In the genomic region with DNA sequence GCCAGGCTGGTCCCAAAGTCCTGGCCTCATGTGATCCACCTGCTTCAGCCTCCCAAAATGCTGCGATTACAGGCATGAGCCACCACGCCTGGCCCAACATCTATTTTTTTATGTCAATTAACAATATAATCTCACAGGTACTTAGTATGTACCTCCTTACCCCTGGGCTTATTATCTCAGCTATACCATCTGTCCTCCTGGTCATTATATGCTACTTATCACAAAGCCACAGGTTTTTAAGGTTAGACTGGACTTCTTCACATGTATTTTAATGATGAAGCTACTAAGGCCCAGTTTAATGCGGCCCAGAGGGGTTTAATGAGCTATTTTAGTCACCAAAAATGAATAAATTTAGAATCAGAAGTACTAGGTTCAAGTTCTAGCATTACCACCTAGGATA, we compare ENCODE assay signal across 15 cellular contexts. TPM values are rescaled to one million over a fixed set of nuclear protein-coding genes. Genes with fewer than 3 reads are reported as not detected.
DNase-seq lines count a peak whose midpoint lies in the region; ATAC-seq lines count a peak whose summit lies in the region.
"Had no signal": no experiment of that assay in that cellular context is flagged by ENCODE, and none has a peak within 500 bp of the region (broad histone marks: within the 10 kb centered on the region; RNA-seq: fewer than 3 reads in every experiment).

No MANE protein-coding gene starts in this region.

- H3K9me3 ChIP-seq in effector memory CD4-positive, alpha-beta T cell (ENCODE audit: control insufficient read depth, low read length), result no peaks in the 10 kb centered on the region
- H3K9me3 ChIP-seq: A549, HAP-1 had no signal

- H3K27ac Mint-ChIP-seq in activated CD4-positive, alpha-beta memory T cell treated with anti-CD3 and anti-CD28 coated beads, Interleukin-2, amount 10 ng/mL, durations not matched to agents 7 days and 5 days, result peak overlapping the region; percentile 42
- H3K27ac Mint-ChIP-seq in activated CD4-positive, alpha-beta memory T cell treated with anti-CD3 and anti-CD28 coated beads for 36 hours, result no peak overlapping the region
- H3K27ac Mint-ChIP-seq in activated T-helper 2 cell treated with anti-CD3 and anti-CD28 coated beads, Interferon-gamma antibody, Interleukin-2, Interleukin-4, amounts not matched to agents 10 μg/mL and 5 μg/mL and 100 μg/mL, durations not matched to agents 14 hours and 24 hours and 36 hours, result peak overlapping the region; percentile 60
- peak overlapping the region; percentile 31 for H3K27ac Mint-ChIP-seq in memory B cell
- H3K27ac Mint-ChIP-seq in naive thymus-derived CD8-positive, alpha-beta T cell, result peak overlapping the region in 1 of 10 donors; percentile 1

- H3K4me3 ChIP-seq in effector memory CD4-positive, alpha-beta T cell (ENCODE audit: insufficient read depth, low read depth, low read length, poor library complexity, severe bottlenecking), result no peak overlapping the region
- H3K4me3 ChIP-seq: A549 had no signal

- CTCF ChIA-PET in activated CD4-positive, alpha-beta memory T cell treated with anti-CD3 and anti-CD28 coated beads, Interleukin-2, amount 10 ng/mL, durations not matched to agents 7 days and 5 days (lab: Charles Lee), result interaction anchor here (0.7 to 2.1 kb wide), 4 partner anchors 11 to 1191 kb away, joined by 3 to 14 read pairs (median 5); partner anchors contain the start of gene ARL5B
- CTCF ChIA-PET in activated CD4-positive, alpha-beta memory T cell treated with anti-CD3 and anti-CD28 coated beads for 36 hours (lab: Charles Lee), result no interaction called here

- POLR2A ChIA-PET in activated CD4-positive, alpha-beta memory T cell treated with anti-CD3 and anti-CD28 coated beads, Interleukin-2, amount 10 ng/mL, durations not matched to agents 7 days and 5 days (lab: Charles Lee), result interaction anchor here (7.1 kb wide), 1 partner anchor 12 kb away, joined by 126 read pairs; the partner anchor contains the start of gene ARL5B
- POLR2A ChIA-PET in activated CD4-positive, alpha-beta memory T cell treated with anti-CD3 and anti-CD28 coated beads for 36 hours (lab: Charles Lee), result interaction anchor here (1.8 to 3.6 kb wide), 2 partner anchors 11 kb away, joined by 4 to 19 read pairs; partner anchors contain the start of gene ARL5B
- POLR2A ChIA-PET in naive thymus-derived CD8-positive, alpha-beta T cell (lab: Charles Lee), result no interaction called here

- no peaks in the 10 kb centered on the region for H3K4me1 ChIP-seq in effector memory CD4-positive, alpha-beta T cell (ENCODE audit: control insufficient read depth, insufficient read depth, low read length, poor library complexity, severe bottlenecking)

- intact Hi-C loops in activated CD4-positive, alpha-beta memory T cell treated with anti-CD3 and anti-CD28 coated beads for 36 hours (cut with micrococcal nuclease), result loop anchor here (2.0 kb wide), 1 partner anchor 147 kb away; no protein-coding TSS in a partner anchor
- intact Hi-C loops in activated T-helper 2 cell treated with anti-CD3 and anti-CD28 coated beads, Interferon-gamma antibody, Interleukin-2, Interleukin-4, amounts not matched to agents 10 μg/mL and 5 μg/mL and 100 μg/mL, durations not matched to agents 14 hours and 24 hours and 36 hours (cut with micrococcal nuclease), result no loop called here

- peaks cover 57% of the 10 kb centered on the region for H3K36me3 Mint-ChIP-seq in activated CD4-positive, alpha-beta memory T cell treated with anti-CD3 and anti-CD28 coated beads, Interleukin-2, amount 10 ng/mL, durations not matched to agents 7 days and 5 days (ENCODE audit: low read depth)
- peaks cover 12% of the 10 kb centered on the region for H3K36me3 Mint-ChIP-seq in activated CD4-positive, alpha-beta memory T cell treated with anti-CD3 and anti-CD28 coated beads for 36 hours
- peaks cover 28% of the 10 kb centered on the region for H3K36me3 Mint-ChIP-seq in activated T-helper 2 cell treated with anti-CD3 and anti-CD28 coated beads, Interferon-gamma antibody, Interleukin-2, Interleukin-4, amounts not matched to agents 10 μg/mL and 5 μg/mL and 100 μg/mL, durations not matched to agents 14 hours and 24 hours and 36 hours (ENCODE audit: low read depth)
- H3K36me3 Mint-ChIP-seq in memory B cell, result no peaks in the 10 kb centered on the region
- peaks cover 0 to 32% (median 10%) of the 10 kb centered on the region in 3 donors for H3K36me3 Mint-ChIP-seq in naive thymus-derived CD8-positive, alpha-beta T cell

- no peak for DNase-seq in activated CD4-positive, alpha-beta memory T cell treated with anti-CD3 and anti-CD28 coated beads, Interleukin-2, amount 10 ng/mL, durations not matched to agents 7 days and 5 days
- DNase-seq in activated CD4-positive, alpha-beta memory T cell treated with anti-CD3 and anti-CD28 coated beads for 36 hours, result no peak
- DNase-seq in NCI-H524 treated with DMSO at 0.1 percent for 48 hours (lab: John Stamatoyannopoulos, UW), result peak; percentile 9
- no peak for DNase-seq in activated T-helper 2 cell treated with anti-CD3 and anti-CD28 coated beads, Interferon-gamma antibody, Interleukin-2, Interleukin-4, amounts not matched to agents 10 μg/mL and 5 μg/mL and 100 μg/mL, durations not matched to agents 14 hours and 24 hours and 36 hours (ENCODE audit: low spot score)
- no peak for DNase-seq in memory B cell (ENCODE audit: low spot score in 2 of 2)
- DNase-seq in NCI-H1694 (lab: John Stamatoyannopoulos, UW), result no peak
- DNase-seq in naive thymus-derived CD8-positive, alpha-beta T cell, result no peak
- no peak for DNase-seq in effector memory CD4-positive, alpha-beta T cell
- DNase-seq: Calu3, MV-4-11, NCI-H1436, NCI-H2081 treated with DMSO at 0.1 percent for 48 hours had no signal

- H3K27me3 Mint-ChIP-seq in activated CD4-positive, alpha-beta memory T cell treated with anti-CD3 and anti-CD28 coated beads, Interleukin-2, amount 10 ng/mL, durations not matched to agents 7 days and 5 days, result no peaks in the 10 kb centered on the region
- no peaks in the 10 kb centered on the region for H3K27me3 Mint-ChIP-seq in activated CD4-positive, alpha-beta memory T cell treated with anti-CD3 and anti-CD28 coated beads for 36 hours
- H3K27me3 Mint-ChIP-seq in activated T-helper 2 cell treated with anti-CD3 and anti-CD28 coated beads, Interferon-gamma antibody, Interleukin-2, Interleukin-4, amounts not matched to agents 10 μg/mL and 5 μg/mL and 100 μg/mL, durations not matched to agents 14 hours and 24 hours and 36 hours (ENCODE audit: low read depth), result no peaks in the 10 kb centered on the region
- no peaks in the 10 kb centered on the region for H3K27me3 Mint-ChIP-seq in memory B cell
- H3K27me3 Mint-ChIP-seq in naive thymus-derived CD8-positive, alpha-beta T cell, result peaks cover 0 to 2% (median 0%) of the 10 kb centered on the region in 5 donors
- H3K27me3 Mint-ChIP-seq: IgD-negative memory B cell had no signal

- H3K4me1 Mint-ChIP-seq in activated CD4-positive, alpha-beta memory T cell treated with anti-CD3 and anti-CD28 coated beads, Interleukin-2, amount 10 ng/mL, durations not matched to agents 7 days and 5 days, result peaks cover 47% of the 10 kb centered on the region
- peaks cover 33% of the 10 kb centered on the region for H3K4me1 Mint-ChIP-seq in activated CD4-positive, alpha-beta memory T cell treated with anti-CD3 and anti-CD28 coated beads for 36 hours (ENCODE audit: low read depth)
- H3K4me1 Mint-ChIP-seq in activated T-helper 2 cell treated with anti-CD3 and anti-CD28 coated beads, Interferon-gamma antibody, Interleukin-2, Interleukin-4, amounts not matched to agents 10 μg/mL and 5 μg/mL and 100 μg/mL, durations not matched to agents 14 hours and 24 hours and 36 hours (ENCODE audit: low read depth), result peaks cover 41% of the 10 kb centered on the region
- H3K4me1 Mint-ChIP-seq in memory B cell, result peaks cover 13% of the 10 kb centered on the region
- H3K4me1 Mint-ChIP-seq in naive thymus-derived CD8-positive, alpha-beta T cell, result peaks cover 13 to 54% (median 47%) of the 10 kb centered on the region in 4 donors

- H3K27me3 ChIP-seq in effector memory CD4-positive, alpha-beta T cell (replicated peaks; ENCODE audit: control insufficient read depth, insufficient read depth, low read length, poor library complexity, severe bottlenecking), result no peaks in the 10 kb centered on the region

- no peaks in the 10 kb centered on the region for H3K36me3 ChIP-seq in effector memory CD4-positive, alpha-beta T cell (ENCODE audit: control insufficient read depth, insufficient read depth, low read length)

- H3K4me3 Mint-ChIP-seq in activated CD4-positive, alpha-beta memory T cell treated with anti-CD3 and anti-CD28 coated beads, Interleukin-2, amount 10 ng/mL, durations not matched to agents 7 days and 5 days, result no peak overlapping the region
- H3K4me3 Mint-ChIP-seq in activated CD4-positive, alpha-beta memory T cell treated with anti-CD3 and anti-CD28 coated beads for 36 hours, result no peak overlapping the region
- peak overlapping the region; percentile 60 for H3K4me3 Mint-ChIP-seq in activated T-helper 2 cell treated with anti-CD3 and anti-CD28 coated beads, Interferon-gamma antibody, Interleukin-2, Interleukin-4, amounts not matched to agents 10 μg/mL and 5 μg/mL and 100 μg/mL, durations not matched to agents 14 hours and 24 hours and 36 hours (ENCODE audit: low read depth)
- no peak overlapping the region for H3K4me3 Mint-ChIP-seq in memory B cell
- H3K4me3 Mint-ChIP-seq in naive thymus-derived CD8-positive, alpha-beta T cell, result no peak overlapping the region

- no peak overlapping the region for H3K27ac ChIP-seq in effector memory CD4-positive, alpha-beta T cell (ENCODE audit: insufficient read depth, low read length, poor library complexity, severe bottlenecking)
- H3K27ac ChIP-seq: A549 had no signal

- no peak for ATAC-seq in memory B cell (ENCODE audit: low read depth)
- no peak for ATAC-seq in naive thymus-derived CD8-positive, alpha-beta T cell
- ATAC-seq: A549 had no signal

- no peaks in the 10 kb centered on the region for H3K9me3 Mint-ChIP-seq in activated CD4-positive, alpha-beta memory T cell treated with anti-CD3 and anti-CD28 coated beads, Interleukin-2, amount 10 ng/mL, durations not matched to agents 7 days and 5 days
- H3K9me3 Mint-ChIP-seq in activated CD4-positive, alpha-beta memory T cell treated with anti-CD3 and anti-CD28 coated beads for 36 hours, result no peaks in the 10 kb centered on the region
- H3K9me3 Mint-ChIP-seq in activated T-helper 2 cell treated with anti-CD3 and anti-CD28 coated beads, Interferon-gamma antibody, Interleukin-2, Interleukin-4, amounts not matched to agents 10 μg/mL and 5 μg/mL and 100 μg/mL, durations not matched to agents 14 hours and 24 hours and 36 hours, result no peaks in the 10 kb centered on the region
- no peaks in the 10 kb centered on the region for H3K9me3 Mint-ChIP-seq in memory B cell
- H3K9me3 Mint-ChIP-seq in naive thymus-derived CD8-positive, alpha-beta T cell, result no peaks in the 10 kb centered on the region
- H3K9me3 Mint-ChIP-seq: IgD-negative memory B cell had no signal

RNA-seq across cellular contexts. Expression of gene NSUN6, which starts 3.4 kb away (rescaled TPM):
- total RNA-seq in activated CD4-positive, alpha-beta memory T cell treated with anti-CD3 and anti-CD28 coated beads, Interleukin-2, amount 10 ng/mL, durations not matched to agents 7 days and 5 days, result 10 to 100 TPM; 31.0 to 35.0 TPM
- total RNA-seq in activated CD4-positive, alpha-beta memory T cell treated with anti-CD3 and anti-CD28 coated beads for 36 hours, result 10 to 100 TPM; 12.6 to 15.0 TPM
- total RNA-seq in activated T-helper 2 cell treated with anti-CD3 and anti-CD28 coated beads, Interferon-gamma antibody, Interleukin-2, Interleukin-4, amounts not matched to agents 10 μg/mL and 5 μg/mL and 100 μg/mL, durations not matched to agents 14 hours and 24 hours and 36 hours, result 13.7 and 16.4 TPM in 2 replicates
- total RNA-seq in naive thymus-derived CD8-positive, alpha-beta T cell, result 10 to 100 TPM; 39.6 to 42.4 TPM
- 10 to 100 TPM in 1 of 3 donors, 1 to 10 TPM in 2; 5.3 to 10.8 (median 6.1) TPM for polyA plus RNA-seq in naive thymus-derived CD8-positive, alpha-beta T cell

RNA-seq across cellular contexts. Expression of gene ARL5B, which starts 11.3 kb away (rescaled TPM):
- total RNA-seq in activated CD4-positive, alpha-beta memory T cell treated with anti-CD3 and anti-CD28 coated beads, Interleukin-2, amount 10 ng/mL, durations not matched to agents 7 days and 5 days, result 10 to 100 TPM; 19.3 to 20.4 TPM
- total RNA-seq in activated CD4-positive, alpha-beta memory T cell treated with anti-CD3 and anti-CD28 coated beads for 36 hours, result 10 to 100 TPM; 16.2 to 16.3 TPM
- 26.1 and 26.4 TPM in 2 replicates for total RNA-seq in activated T-helper 2 cell treated with anti-CD3 and anti-CD28 coated beads, Interferon-gamma antibody, Interleukin-2, Interleukin-4, amounts not matched to agents 10 μg/mL and 5 μg/mL and 100 μg/mL, durations not matched to agents 14 hours and 24 hours and 36 hours
- 10 to 100 TPM; 11.2 to 12.9 TPM for total RNA-seq in naive thymus-derived CD8-positive, alpha-beta T cell
- 1 to 10 TPM in 1 of 3 donors, under 1 TPM in 2; 0.72 to 1.9 (median 0.97) TPM for polyA plus RNA-seq in naive thymus-derived CD8-positive, alpha-beta T cell
